Comparison of ENCODE assay signal across 9 cellular contexts in genomic region chr13:100608906-100609305, GRCh38. TPM values are rescaled to one million over a fixed set of nuclear protein-coding genes. Genes with fewer than 3 reads are reported as not detected.
DNase-seq lines count a peak whose midpoint lies in the region; ATAC-seq and TF ChIP-seq lines count a peak whose summit lies in the region.
"Had no signal": no experiment of that assay in that cellular context is flagged by ENCODE, and none has a peak within 500 bp of the region (broad histone marks: within the 10 kb centered on the region; RNA-seq: fewer than 3 reads in every experiment).

No MANE protein-coding gene starts in this region.

- no peak overlapping the region for H3K27ac ChIP-seq in colonic mucosa
- H3K27ac ChIP-seq: cardiac muscle cell had no signal

- no peaks in the 10 kb centered on the region for H3K36me3 ChIP-seq in colonic mucosa

- H3K4me1 ChIP-seq in colonic mucosa = no peaks in the 10 kb centered on the region

- no peak overlapping the region for H3K9ac ChIP-seq in colonic mucosa (ENCODE audit: low read depth in 2 of 2, low read length in 2 of 2)

- H3K27me3 ChIP-seq in colonic mucosa = no peaks in the 10 kb centered on the region
- H3K27me3 ChIP-seq: cardiac muscle cell had no signal

- H3K4me3 ChIP-seq in colonic mucosa = no peak overlapping the region
- H3K4me3 ChIP-seq: cardiac muscle cell had no signal

- ATAC-seq in GM18505 (IDR thresholded peaks at IDR 0.05; ENCODE audit: unreplicated experiment) = peak; percentile 85
- peak; percentile 87 for ATAC-seq in GM21529 (IDR thresholded peaks at IDR 0.05; ENCODE audit: unreplicated experiment)

- TF ChIP-seq POLR2A in GM18505 (IDR thresholded peaks at IDR 0.05; ENCODE audit: borderline replicate concordance, extremely low read depth, insufficient read depth, insufficient read length) = no peak

- DNase-seq in HT1080 (ENCODE audit: low read depth) (peak; percentile 64), colonic mucosa (peak; percentile 41), NCI-H510A (lab: John Stamatoyannopoulos, UW) (no peak), ureter (ENCODE audit: low spot score) (no peak), SW 1271 (lab: John Stamatoyannopoulos, UW) (no peak)
- no peak for DNase-seq in effector CD4-positive, alpha-beta T cell

- intact Hi-C loops in colonic mucosa (cut with DNase I) = no loop called here

- no peaks in the 10 kb centered on the region for H3K9me3 ChIP-seq in colonic mucosa

- TF ChIP-seq CTCF in colonic mucosa (IDR thresholded peaks at IDR 0.05) = no peak

RNA-seq across cellular contexts. Expression of gene GGACT, which starts 20.3 kb away (rescaled TPM):
- total RNA-seq in HT1080 (2014; rRNA removed; shearing (Covaris generic)) = 0.90 and 1.5 TPM in 2 replicates
- polyA plus RNA-seq in HT1080 (2015; cell fraction: cytosol; rRNA removed) = 3.7 and 5.0 TPM in 2 replicates
- 1.3 and 1.8 TPM in 2 replicates for polyA plus RNA-seq in HT1080 (2015; cell fraction: nucleus; rRNA removed)
- total RNA-seq in colonic mucosa = 1 to 10 TPM; 6.7 to 10.0 TPM
- total RNA-seq in ureter = 8.5 TPM

Comparison
In these comparisons a context has a peak if more than half of its experiments do, and no peak if none do; other contexts are left out.
1. DNase-seq: peak in HT1080 (single experiment) and colonic mucosa (single experiment); none in NCI-H510A (single experiment), effector CD4-positive, alpha-beta T cell (single experiment), ureter (single experiment) and SW 1271 (0 of 2).